1 cellular context compared by ENCODE assay signal in the genomic region with DNA sequence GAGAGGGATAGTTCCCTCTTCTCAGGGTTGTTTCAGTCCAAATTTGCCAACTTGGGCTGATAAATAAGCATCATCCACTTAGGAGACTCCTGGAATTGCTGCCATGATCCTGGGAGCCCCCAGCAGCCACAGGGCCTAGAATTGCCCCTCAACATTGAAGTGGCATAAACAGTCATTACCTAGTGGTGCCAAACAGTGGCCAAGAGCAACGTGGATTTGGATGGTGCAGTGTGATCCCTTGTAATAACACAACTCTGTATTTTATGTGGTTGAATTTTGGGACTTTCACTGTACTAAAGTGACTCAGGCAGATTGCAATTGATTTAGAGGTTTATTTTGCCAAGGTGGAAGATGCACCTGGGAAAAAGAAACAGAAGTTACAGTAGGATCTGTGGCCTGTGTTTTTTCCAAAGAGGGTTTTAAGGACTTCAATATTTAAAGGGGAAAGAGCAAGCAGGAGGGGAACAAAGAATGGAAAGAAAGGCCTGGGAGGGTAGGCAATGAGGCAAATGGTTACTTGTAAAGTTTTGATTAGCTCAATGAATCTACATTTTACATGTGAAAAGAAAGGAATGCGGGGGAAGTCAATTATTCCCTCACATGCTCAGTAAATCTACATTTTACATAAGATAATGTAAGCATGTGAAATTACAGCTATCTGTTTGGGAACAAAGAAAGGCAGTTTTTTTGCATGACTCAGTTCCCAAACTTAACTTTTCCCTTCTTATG.
TF ChIP-seq lines count a peak whose summit lies in the region.

No MANE protein-coding gene starts in this region.

TF ChIP-seq in WTC11, 78 proteins besides CTCF, POLR2A, EP300 and RAD21:
- TF ChIP-seq, protein P1, sequence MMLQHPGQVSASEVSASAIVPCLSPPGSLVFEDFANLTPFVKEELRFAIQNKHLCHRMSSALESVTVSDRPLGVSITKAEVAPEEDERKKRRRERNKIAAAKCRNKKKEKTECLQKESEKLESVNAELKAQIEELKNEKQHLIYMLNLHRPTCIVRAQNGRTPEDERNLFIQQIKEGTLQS (CRISPR knock-in tag; conservative IDR thresholded peaks at IDR 0.05): no peak
- TF ChIP-seq RELA (CRISPR knock-in tag; IDR thresholded peaks at IDR 0.05; ENCODE audit: borderline replicate concordance) (no peak), NFE2L1 (CRISPR knock-in tag; IDR thresholded peaks at IDR 0.05) (no peak)
- TF ChIP-seq, protein P2, sequence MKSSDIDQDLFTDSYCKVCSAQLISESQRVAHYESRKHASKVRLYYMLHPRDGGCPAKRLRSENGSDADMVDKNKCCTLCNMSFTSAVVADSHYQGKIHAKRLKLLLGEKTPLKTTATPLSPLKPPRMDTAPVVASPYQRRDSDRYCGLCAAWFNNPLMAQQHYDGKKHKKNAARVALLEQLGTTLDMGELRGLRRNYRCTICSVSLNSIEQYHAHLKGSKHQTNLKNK (CRISPR knock-in tag; IDR thresholded peaks at IDR 0.05): no peak
- TF ChIP-seq, protein P3, sequence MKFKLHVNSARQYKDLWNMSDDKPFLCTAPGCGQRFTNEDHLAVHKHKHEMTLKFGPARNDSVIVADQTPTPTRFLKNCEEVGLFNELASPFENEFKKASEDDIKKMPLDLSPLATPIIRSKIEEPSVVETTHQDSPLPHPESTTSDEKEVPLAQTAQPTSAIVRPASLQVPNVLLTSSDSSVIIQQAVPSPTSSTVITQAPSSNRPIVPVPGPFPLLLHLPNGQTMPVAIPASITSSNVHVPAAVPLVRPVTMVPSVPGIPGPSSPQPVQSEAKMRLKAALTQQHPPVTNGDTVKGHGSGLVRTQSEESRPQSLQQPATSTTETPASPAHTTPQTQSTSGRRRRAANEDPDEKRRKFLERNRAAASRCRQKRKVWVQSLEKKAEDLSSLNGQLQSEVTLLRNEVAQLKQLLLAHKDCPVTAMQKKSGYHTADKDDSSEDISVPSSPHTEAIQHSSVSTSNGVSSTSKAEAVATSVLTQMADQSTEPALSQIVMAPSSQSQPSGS (CRISPR knock-in tag; IDR thresholded peaks at IDR 0.05; ENCODE audit: borderline replicate concordance, low read depth): no peak
TF ChIP-seq in WTC11: peak in this region for 0.
